ENCODE assay signal across 17 cellular contexts in the genomic region with DNA sequence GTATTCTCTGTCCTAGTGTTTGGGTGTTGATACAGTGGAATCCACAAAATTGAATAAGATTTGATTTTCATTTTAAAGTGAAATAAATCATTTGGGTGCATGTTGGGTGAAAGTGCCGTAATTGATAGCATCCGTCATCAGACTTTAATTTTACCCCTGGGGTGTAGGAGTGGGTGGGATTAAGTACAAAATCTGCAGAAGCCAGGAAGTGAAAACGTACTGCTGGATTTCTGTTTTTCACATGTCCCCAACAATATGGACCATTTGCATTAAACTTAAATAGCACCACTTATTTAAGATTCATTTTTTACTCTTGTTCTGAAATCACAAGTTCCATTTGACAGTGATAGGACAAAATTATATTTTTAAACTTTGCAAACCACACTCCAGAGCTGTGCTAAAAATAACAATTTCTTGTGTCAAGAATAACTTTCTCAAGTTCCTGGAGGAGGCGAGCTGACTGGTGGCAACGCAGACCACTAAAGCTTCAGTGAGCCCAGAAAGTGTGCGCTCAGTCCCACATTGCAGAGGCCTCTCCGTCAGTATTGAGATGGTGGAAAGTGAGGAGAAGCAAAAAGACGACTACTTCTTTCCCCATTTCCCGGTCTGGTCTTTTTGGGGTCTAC.
DNase-seq lines count a peak whose midpoint lies in the region; ATAC-seq, FAIRE-seq and TF ChIP-seq lines count a peak whose summit lies in the region.
"Had no signal": no experiment of that assay in that cellular context is flagged by ENCODE, and none has a peak within 500 bp of the region (broad histone marks: within the 10 kb centered on the region; RNA-seq: fewer than 3 reads in every experiment).

No MANE protein-coding gene starts in this region.

- peaks cover 94% of the 10 kb centered on the region for H3K79me2 ChIP-seq in SK-N-SH (ENCODE audit: insufficient read depth)

- peak overlapping the region; percentile 75 for H3K4me3 Mint-ChIP-seq in CD8-positive, alpha-beta T cell
- H3K4me3 Mint-ChIP-seq in activated T-helper 1 cell treated with anti-CD3 and anti-CD28 coated beads, Interleukin-12 subunit alpha, Interleukin-12 subunit beta, Interleukin-2, Interleukin-4 antibody, amounts not matched to agents 30 ng/mL and 10 ng/mL and 1 ng/mL, durations not matched to agents 14 hours and 24 hours and 36 hours: no peak overlapping the region
- H3K4me3 Mint-ChIP-seq in nephron: peak overlapping the region in 1 of 3 experiments; percentile 32
- no peak overlapping the region for H3K4me3 Mint-ChIP-seq in activated CD8-positive, alpha-beta memory T cell treated with anti-CD3 and anti-CD28 coated beads, Interleukin-2, amount 10 ng/mL, durations not matched to agents 7 days and 5 days

- H3K9me2 ChIP-seq in SK-N-SH: no peaks in the 10 kb centered on the region

- peak overlapping the region; percentile 95 for H3K27ac Mint-ChIP-seq in CD8-positive, alpha-beta T cell
- H3K27ac Mint-ChIP-seq in activated T-helper 1 cell treated with anti-CD3 and anti-CD28 coated beads, Interleukin-12 subunit alpha, Interleukin-12 subunit beta, Interleukin-2, Interleukin-4 antibody, amounts not matched to agents 30 ng/mL and 10 ng/mL and 1 ng/mL, durations not matched to agents 14 hours and 24 hours and 36 hours: peak overlapping the region; percentile 5
- peak overlapping the region in 2 of 3 experiments; percentile 20 to 43 for H3K27ac Mint-ChIP-seq in nephron
- no peak overlapping the region for H3K27ac Mint-ChIP-seq in activated CD8-positive, alpha-beta memory T cell treated with anti-CD3 and anti-CD28 coated beads, Interleukin-2, amount 10 ng/mL, durations not matched to agents 7 days and 5 days

- intact Hi-C loops in CD8-positive, alpha-beta T cell (cut with DNase I, micrococcal nuclease): loop anchor here in 1 of 2 experiments (10.0 kb wide), 1 partner anchor 472 kb away; a partner anchor contains a TSS
- intact Hi-C loops in activated T-helper 1 cell treated with anti-CD3 and anti-CD28 coated beads, Interleukin-12 subunit alpha, Interleukin-12 subunit beta, Interleukin-2, Interleukin-4 antibody, amounts not matched to agents 30 ng/mL and 10 ng/mL and 1 ng/mL, durations not matched to agents 14 hours and 24 hours and 36 hours (cut with micrococcal nuclease): no loop called here

- POLR2A ChIA-PET in CD8-positive, alpha-beta T cell (lab: Charles Lee): interaction anchor here (1.6 kb wide), 1 partner anchor 9 kb away, joined by 8 read pairs; no protein-coding TSS in a partner anchor
- POLR2A ChIA-PET in SK-N-SH (lab: Yijun Ruan, JAX): no interaction called here

- ATAC-seq in CD8-positive, alpha-beta T cell: no peak
- no peak for ATAC-seq in activated CD8-positive, alpha-beta memory T cell treated with anti-CD3 and anti-CD28 coated beads, Interleukin-2, amount 10 ng/mL, durations not matched to agents 7 days and 5 days

- H3K4me1 ChIP-seq in CD8-positive, alpha-beta T cell (ENCODE audit: insufficient read depth, low read length): peaks cover 87% of the 10 kb centered on the region
- peaks cover 16 to 35% of the 10 kb centered on the region in 2 experiments; a peak in 2 of 4 replicates for H3K4me1 ChIP-seq in SK-N-SH (ENCODE audit: control insufficient read depth in 1 of 2, insufficient read depth in 2 of 2, low read depth in 1 of 2, low read length in 1 of 2)
- H3K4me1 ChIP-seq: Caco-2 had no signal

- TF ChIP-seq RAD21 in SK-N-SH (IDR thresholded peaks at IDR 0.05; ENCODE audit: low read length): no peak

- no peak overlapping the region for H3K9ac ChIP-seq in SK-N-SH

- TF ChIP-seq EP300 in SK-N-SH (IDR thresholded peaks at IDR 0.05; ENCODE audit: borderline replicate concordance in 1 of 2, low read depth in 1 of 2, low read length in 1 of 2): no peak

- no peaks in the 10 kb centered on the region for H3K27me3 Mint-ChIP-seq in CD8-positive, alpha-beta T cell (ENCODE audit: low read depth)
- no peaks in the 10 kb centered on the region for H3K27me3 Mint-ChIP-seq in activated T-helper 1 cell treated with anti-CD3 and anti-CD28 coated beads, Interleukin-12 subunit alpha, Interleukin-12 subunit beta, Interleukin-2, Interleukin-4 antibody, amounts not matched to agents 30 ng/mL and 10 ng/mL and 1 ng/mL, durations not matched to agents 14 hours and 24 hours and 36 hours (ENCODE audit: insufficient read depth)
- H3K27me3 Mint-ChIP-seq in nephron (ENCODE audit: low read depth): no peaks in the 10 kb centered on the region
- H3K27me3 Mint-ChIP-seq in activated CD8-positive, alpha-beta memory T cell treated with anti-CD3 and anti-CD28 coated beads, Interleukin-2, amount 10 ng/mL, durations not matched to agents 7 days and 5 days: no peaks in the 10 kb centered on the region

- peaks cover 100% of the 10 kb centered on the region for H3K4me1 Mint-ChIP-seq in CD8-positive, alpha-beta T cell (ENCODE audit: low read depth)
- H3K4me1 Mint-ChIP-seq in activated T-helper 1 cell treated with anti-CD3 and anti-CD28 coated beads, Interleukin-12 subunit alpha, Interleukin-12 subunit beta, Interleukin-2, Interleukin-4 antibody, amounts not matched to agents 30 ng/mL and 10 ng/mL and 1 ng/mL, durations not matched to agents 14 hours and 24 hours and 36 hours (ENCODE audit: low read depth): peaks cover 90% of the 10 kb centered on the region
- peaks cover 67% of the 10 kb centered on the region for H3K4me1 Mint-ChIP-seq in nephron
- peaks cover 82% of the 10 kb centered on the region for H3K4me1 Mint-ChIP-seq in activated CD8-positive, alpha-beta memory T cell treated with anti-CD3 and anti-CD28 coated beads, Interleukin-2, amount 10 ng/mL, durations not matched to agents 7 days and 5 days

- H3K9me3 ChIP-seq in CD8-positive, alpha-beta T cell (ENCODE audit: low read length): no peaks in the 10 kb centered on the region
- H3K9me3 ChIP-seq in SK-N-SH: no peaks in the 10 kb centered on the region
- H3K9me3 ChIP-seq: Caco-2, neutrophil had no signal

- H3K27ac ChIP-seq in CD8-positive, alpha-beta T cell (ENCODE audit: low read depth, low read length): no peak overlapping the region
- H3K27ac ChIP-seq in SK-N-SH (ENCODE audit: low read depth in 2 of 2, low read length in 1 of 2): no peak overlapping the region; a peak in 1 of 4 replicates
- H3K27ac ChIP-seq: neutrophil had no signal

- no peaks in the 10 kb centered on the region for H3K9me3 Mint-ChIP-seq in CD8-positive, alpha-beta T cell
- peaks cover 2% of the 10 kb centered on the region for H3K9me3 Mint-ChIP-seq in activated T-helper 1 cell treated with anti-CD3 and anti-CD28 coated beads, Interleukin-12 subunit alpha, Interleukin-12 subunit beta, Interleukin-2, Interleukin-4 antibody, amounts not matched to agents 30 ng/mL and 10 ng/mL and 1 ng/mL, durations not matched to agents 14 hours and 24 hours and 36 hours
- peaks cover 17% of the 10 kb centered on the region for H3K9me3 Mint-ChIP-seq in nephron
- peaks cover 4% of the 10 kb centered on the region for H3K9me3 Mint-ChIP-seq in activated CD8-positive, alpha-beta memory T cell treated with anti-CD3 and anti-CD28 coated beads, Interleukin-2, amount 10 ng/mL, durations not matched to agents 7 days and 5 days (ENCODE audit: low read depth)

- H3K27me3 ChIP-seq in CD8-positive, alpha-beta T cell (ENCODE audit: insufficient read depth, low read length): no peaks in the 10 kb centered on the region
- H3K27me3 ChIP-seq in SK-N-SH (ENCODE audit: insufficient read depth): no peaks in the 10 kb centered on the region
- H3K27me3 ChIP-seq: neutrophil had no signal

- H3K36me3 Mint-ChIP-seq in CD8-positive, alpha-beta T cell: peaks cover 4% of the 10 kb centered on the region
- H3K36me3 Mint-ChIP-seq in activated T-helper 1 cell treated with anti-CD3 and anti-CD28 coated beads, Interleukin-12 subunit alpha, Interleukin-12 subunit beta, Interleukin-2, Interleukin-4 antibody, amounts not matched to agents 30 ng/mL and 10 ng/mL and 1 ng/mL, durations not matched to agents 14 hours and 24 hours and 36 hours (ENCODE audit: low read depth): peaks cover 36% of the 10 kb centered on the region
- peaks cover 32% of the 10 kb centered on the region for H3K36me3 Mint-ChIP-seq in nephron (ENCODE audit: low read depth)
- peaks cover 38% of the 10 kb centered on the region for H3K36me3 Mint-ChIP-seq in activated CD8-positive, alpha-beta memory T cell treated with anti-CD3 and anti-CD28 coated beads, Interleukin-2, amount 10 ng/mL, durations not matched to agents 7 days and 5 days

- no peaks in the 10 kb centered on the region for H3F3A ChIP-seq in SK-N-SH (replicated peaks; ENCODE audit: insufficient read depth)

- CTCF ChIA-PET in CD8-positive, alpha-beta T cell (lab: Charles Lee): no interaction called here
- CTCF ChIA-PET in activated CD8-positive, alpha-beta memory T cell treated with anti-CD3 and anti-CD28 coated beads, Interleukin-2, amount 10 ng/mL, durations not matched to agents 7 days and 5 days (lab: Charles Lee): no interaction called here
- CTCF ChIA-PET in SK-N-SH (lab: Yijun Ruan, JAX): no interaction called here

- DNase-seq in CD8-positive, alpha-beta T cell: no peak
- DNase-seq in GM19239 (ENCODE audit: insufficient read length, low spot score) (no peak), SK-N-SH (no peak), foreskin melanocyte (no peak), DMS79 treated with DMSO at 0.1 percent for 48 hours (lab: John Stamatoyannopoulos, UW) (no peak)
- DNase-seq in activated T-helper 1 cell treated with anti-CD3 and anti-CD28 coated beads, Interleukin-12 subunit alpha, Interleukin-12 subunit beta, Interleukin-2, Interleukin-4 antibody, amounts not matched to agents 30 ng/mL and 10 ng/mL and 1 ng/mL, durations not matched to agents 14 hours and 24 hours and 36 hours (ENCODE audit: low spot score): no peak
- DNase-seq in activated CD8-positive, alpha-beta memory T cell treated with anti-CD3 and anti-CD28 coated beads, Interleukin-2, amount 10 ng/mL, durations not matched to agents 7 days and 5 days: no peak
- DNase-seq: activated T-cell treated with anti-CD3 and anti-CD28 coated beads, Interleukin-2, amount 50 U/mL, for 48 hours; Caco-2; central memory CD4-positive, alpha-beta T cell; islet precursor cell; NCI-H446 treated with DMSO at 0.1 percent for 48 hours; RPMI8226; stimulated activated CD4-positive, alpha-beta T cell treated with anti-CD3 and anti-CD28 coated beads, Interleukin-15, amount 100 ng/mL, for 24 hours; stimulated activated CD8-positive, alpha-beta memory T cell treated with anti-CD3 and anti-CD28 coated beads, Interleukin-4, amount 100 ng/mL, for 48 hours had no signal

- no peak overlapping the region for H2AFZ ChIP-seq in SK-N-SH (ENCODE audit: low read depth)

- WGBS in SK-N-SH (ENCODE audit: low lambda C conversion rate): 94% methylated on average over 9 of the region's 9 CpGs

- no peaks in the 10 kb centered on the region for H3K36me3 ChIP-seq in CD8-positive, alpha-beta T cell (ENCODE audit: insufficient read depth, low read length)
- H3K36me3 ChIP-seq in SK-N-SH (replicated peaks in 1 of 2; ENCODE audit: control insufficient read depth in 1 of 2, insufficient read depth in 2 of 2, low read length in 1 of 2): peaks cover 0 to 3% of the 10 kb centered on the region in 2 experiments

- no peak overlapping the region for H3K4me3 ChIP-seq in CD8-positive, alpha-beta T cell (ENCODE audit: low read depth, low read length)
- H3K4me3 ChIP-seq in SK-N-SH (ENCODE audit: low read depth in 2 of 2, low read length in 1 of 2): no peak overlapping the region

- FAIRE-seq in GM19239 (lab: Jason Lieb, UNC): peak; percentile 91

- peaks cover 85% of the 10 kb centered on the region for H4K20me1 ChIP-seq in SK-N-SH (ENCODE audit: insufficient read depth)

- TF ChIP-seq CTCF in CD8-positive, alpha-beta T cell (IDR thresholded peaks at IDR 0.05): no peak
- TF ChIP-seq CTCF in nephron (IDR thresholded peaks at IDR 0.05; ENCODE audit: unreplicated experiment in 3 of 3): no peak
- no peak for TF ChIP-seq CTCF in SK-N-SH (IDR thresholded peaks at IDR 0.05)

- H3K4me2 ChIP-seq in SK-N-SH: no peak overlapping the region
